In the genomic region with DNA sequence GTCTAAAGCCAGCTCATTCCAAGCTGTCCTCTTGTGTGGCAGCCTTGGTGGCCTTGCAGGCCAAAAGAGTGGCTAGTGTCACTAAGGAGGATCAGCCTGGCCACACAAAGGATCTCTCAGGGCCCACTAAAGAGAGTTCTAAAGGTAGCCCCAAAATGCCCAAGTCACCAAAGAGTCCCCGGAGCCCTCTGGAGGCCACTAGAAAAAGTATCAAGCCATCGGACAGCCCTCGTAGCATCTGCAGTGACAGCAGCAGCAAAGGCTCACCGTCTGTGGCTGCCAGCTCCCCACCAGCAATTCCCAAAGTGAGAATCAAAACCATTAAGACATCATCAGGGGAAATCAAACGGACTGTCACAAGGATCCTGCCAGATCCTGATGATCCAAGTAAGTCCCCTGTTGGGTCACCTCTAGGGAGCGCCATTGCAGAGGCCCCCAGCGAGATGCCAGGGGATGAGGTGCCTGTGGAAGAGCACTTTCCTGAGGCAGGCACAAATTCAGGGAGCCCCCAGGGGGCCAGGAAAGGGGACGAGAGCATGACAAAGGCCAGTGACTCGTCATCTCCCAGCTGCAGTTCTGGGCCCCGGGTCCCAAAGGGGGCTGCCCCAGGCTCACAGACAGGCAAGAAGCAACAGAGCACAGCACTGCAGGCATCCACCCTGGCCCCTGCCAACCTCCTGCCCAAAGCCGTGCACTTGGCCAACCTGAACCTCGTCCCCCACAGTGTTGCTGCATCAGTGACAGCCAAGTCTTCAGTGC, we compare ENCODE assay signal across 1 cellular context.
TF ChIP-seq lines count a peak whose summit lies in the region.

No MANE protein-coding gene starts in this region.

TF ChIP-seq in endothelial cell of umbilical vein, 7 proteins besides CTCF, POLR2A, EP300 and RAD21:
- TF ChIP-seq FOS (IDR thresholded peaks at IDR 0.05; ENCODE audit: borderline replicate concordance, insufficient read depth, low read length) (no peak), MYC (IDR thresholded peaks at IDR 0.05; ENCODE audit: low read depth, low read length) (no peak), EZH2 (IDR thresholded peaks at IDR 0.05; ENCODE audit: borderline replicate concordance, low read depth, low read length, severe bottlenecking) (no peak), JUN (IDR thresholded peaks at IDR 0.05; ENCODE audit: borderline replicate concordance, insufficient read depth, insufficient read length, low read depth) (no peak), POLR2AphosphoS5 (IDR thresholded peaks at IDR 0.05; ENCODE audit: insufficient read depth, low read depth, low read length) (no peak), GATA2 (IDR thresholded peaks at IDR 0.05; ENCODE audit: insufficient read depth, insufficient read length, low read depth, low read length) (no peak)
- TF ChIP-seq, protein P1, sequence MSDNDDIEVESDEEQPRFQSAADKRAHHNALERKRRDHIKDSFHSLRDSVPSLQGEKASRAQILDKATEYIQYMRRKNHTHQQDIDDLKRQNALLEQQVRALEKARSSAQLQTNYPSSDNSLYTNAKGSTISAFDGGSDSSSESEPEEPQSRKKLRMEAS (IDR thresholded peaks at IDR 0.05; ENCODE audit: insufficient read depth, insufficient read length): no peak
